Comparison of ENCODE assay signal across 10 cellular contexts in genomic region chr11:118838905-118839553, GRCh38. TPM values are rescaled to one million over a fixed set of nuclear protein-coding genes. Genes with fewer than 3 reads are reported as not detected.
DNase-seq lines count a peak whose midpoint lies in the region; ATAC-seq and TF ChIP-seq lines count a peak whose summit lies in the region.
"Had no signal": no experiment of that assay in that cellular context is flagged by ENCODE, and none has a peak within 500 bp of the region (broad histone marks: within the 10 kb centered on the region; RNA-seq: fewer than 3 reads in every experiment).

No MANE protein-coding gene starts in this region.

- no peaks in the 10 kb centered on the region for H3K9me3 Mint-ChIP-seq in T-helper 1 cell treated with Interleukin-12 subunit alpha and Interleukin-12 subunit beta and Interleukin-4 antibody, amounts not matched to agents 30 μg/mL and 1 μg/mL, for 36 hours

- H3K27me3 Mint-ChIP-seq in T-helper 1 cell treated with Interleukin-12 subunit alpha and Interleukin-12 subunit beta and Interleukin-4 antibody, amounts not matched to agents 30 μg/mL and 1 μg/mL, for 36 hours (ENCODE audit: low read depth) = no peaks in the 10 kb centered on the region

- intact Hi-C loops in posterior vena cava (cut with DNase I) = no loop called here

- ATAC-seq in HG02588 (IDR thresholded peaks at IDR 0.05; ENCODE audit: unreplicated experiment) = peak; percentile 70

- peaks cover 29% of the 10 kb centered on the region for H3K4me1 Mint-ChIP-seq in T-helper 1 cell treated with Interleukin-12 subunit alpha and Interleukin-12 subunit beta and Interleukin-4 antibody, amounts not matched to agents 30 μg/mL and 1 μg/mL, for 36 hours (ENCODE audit: low read depth)

- no peak overlapping the region for H3K4me3 ChIP-seq in NB4 (ENCODE audit: low read depth, low read length)

- DNase-seq in T-helper 1 cell = no peak
- DNase-seq in NB4 (ENCODE audit: low read depth) = peak; percentile 55
- DNase-seq in posterior vena cava (ENCODE audit: low spot score) = peak; percentile 16
- DNase-seq in middle frontal gyrus (ENCODE audit: extremely low spot score, low spot score) = no peak
- no peak for DNase-seq in 8988T
- DNase-seq in HuH-7.5 (ENCODE audit: low spot score) = no peak
- DNase-seq: activated CD4-positive, CD25-positive, alpha-beta regulatory T cell; NCI-H1694 had no signal

- no peaks in the 10 kb centered on the region for H3K36me3 Mint-ChIP-seq in T-helper 1 cell treated with Interleukin-12 subunit alpha and Interleukin-12 subunit beta and Interleukin-4 antibody, amounts not matched to agents 30 μg/mL and 1 μg/mL, for 36 hours (ENCODE audit: low read depth)

- H3K4me3 Mint-ChIP-seq in T-helper 1 cell treated with Interleukin-12 subunit alpha and Interleukin-12 subunit beta and Interleukin-4 antibody, amounts not matched to agents 30 μg/mL and 1 μg/mL, for 36 hours = no peak overlapping the region

- H3K27ac Mint-ChIP-seq in T-helper 1 cell treated with Interleukin-12 subunit alpha and Interleukin-12 subunit beta and Interleukin-4 antibody, amounts not matched to agents 30 μg/mL and 1 μg/mL, for 36 hours = peak overlapping the region; percentile 32

- no peak for TF ChIP-seq POLR2A in NB4 (IDR thresholded peaks at IDR 0.05; ENCODE audit: extremely low read depth, insufficient read length)

- no peak for TF ChIP-seq CTCF in NB4 (IDR thresholded peaks at IDR 0.05; ENCODE audit: low read depth, low read length)

RNA-seq across cellular contexts. Expression of gene CXCR5, which starts 44.7 kb away (rescaled TPM):
- under 1 TPM in 1 of 2 donors, not detected in 1; 0.10 TPM for total RNA-seq in posterior vena cava

RNA-seq across cellular contexts. Expression of gene DDX6, which starts 48.1 kb away (rescaled TPM):
- total RNA-seq in posterior vena cava = 100 to 1,000 TPM; 104 to 117 TPM

Comparison
In these comparisons a context has a peak if more than half of its experiments do, and no peak if none do; other contexts are left out.
1. DNase-seq: peak in NB4 (single experiment) and posterior vena cava (single experiment); none in T-helper 1 cell (0 of 5), middle frontal gyrus (single experiment), 8988T (single experiment) and HuH-7.5 (single experiment).